Comparison of ENCODE assay signal across 29 cellular contexts in genomic region chr1:180893614-180894013, GRCh38. TPM values are rescaled to one million over a fixed set of nuclear protein-coding genes. Genes with fewer than 3 reads are reported as not detected.
DNase-seq lines count a peak whose midpoint lies in the region; ATAC-seq, FAIRE-seq and TF ChIP-seq lines count a peak whose summit lies in the region.
"Had no signal": no experiment of that assay in that cellular context is flagged by ENCODE, and none has a peak within 500 bp of the region (broad histone marks: within the 10 kb centered on the region; RNA-seq: fewer than 3 reads in every experiment).

No MANE protein-coding gene starts in this region.

- peaks cover 3% of the 10 kb centered on the region for H3K4me1 Mint-ChIP-seq in activated CD4-positive, alpha-beta T cell treated with anti-CD3 and anti-CD28 coated beads, Interleukin-2, amount 10 ng/mL, durations not matched to agents 24 days and 14 days
- H3K4me1 Mint-ChIP-seq in neural crest cell: peaks cover 4% of the 10 kb centered on the region

- H3K9me2 ChIP-seq in MM.1S (replicated peaks; ENCODE audit: insufficient read depth, low read length): no peaks in the 10 kb centered on the region

- peaks cover 9% of the 10 kb centered on the region for H3K9me3 Mint-ChIP-seq in activated CD4-positive, alpha-beta T cell treated with anti-CD3 and anti-CD28 coated beads, Interleukin-2, amount 10 ng/mL, durations not matched to agents 24 days and 14 days
- no peaks in the 10 kb centered on the region for H3K9me3 Mint-ChIP-seq in neural crest cell
- H3K9me3 Mint-ChIP-seq: CD4-positive, CD25-positive, alpha-beta regulatory T cell had no signal

- TF ChIP-seq POLR2A in K562 (conservative IDR thresholded peaks at IDR 0.05): no peak; the same call in 1 of the 2 replicates
- TF ChIP-seq POLR2A in GM18505 (IDR thresholded peaks at IDR 0.05; ENCODE audit: borderline replicate concordance, extremely low read depth, insufficient read depth, insufficient read length): no peak

- CTCF ChIA-PET in K562 (lab: Yijun Ruan, JAX; ENCODE audit: low intra/inter-chr PET ratio): no interaction called here

- no peaks in the 10 kb centered on the region for H4K20me1 ChIP-seq in DND-41 (ENCODE audit: insufficient read depth, low read length)
- no peaks in the 10 kb centered on the region for H4K20me1 ChIP-seq in K562 (replicated peaks; ENCODE audit: control insufficient read depth, insufficient read depth, low read length)
- H4K20me1 ChIP-seq in MM.1S (ENCODE audit: insufficient read depth, low read length): no peaks in the 10 kb centered on the region

- H3K36me3 Mint-ChIP-seq in activated CD4-positive, alpha-beta T cell treated with anti-CD3 and anti-CD28 coated beads, Interleukin-2, amount 10 ng/mL, durations not matched to agents 24 days and 14 days (ENCODE audit: low read depth): no peaks in the 10 kb centered on the region
- H3K36me3 Mint-ChIP-seq in neural crest cell (ENCODE audit: low read depth): no peaks in the 10 kb centered on the region
- H3K36me3 Mint-ChIP-seq: CD4-positive, CD25-positive, alpha-beta regulatory T cell had no signal

- no peaks in the 10 kb centered on the region for H3K9me1 ChIP-seq in K562 (ENCODE audit: control insufficient read depth, insufficient read depth, low read length)

- H2AFZ ChIP-seq in DND-41 (ENCODE audit: low read depth, low read length): no peak overlapping the region
- H2AFZ ChIP-seq in K562 (ENCODE audit: low read depth, low read length): no peak overlapping the region
- no peak overlapping the region for H2AFZ ChIP-seq in MM.1S (ENCODE audit: low read length)
- H2AFZ ChIP-seq: PC-9 had no signal

- H3K4me3 Mint-ChIP-seq in activated CD4-positive, alpha-beta T cell treated with anti-CD3 and anti-CD28 coated beads, Interleukin-2, amount 10 ng/mL, durations not matched to agents 24 days and 14 days: no peak overlapping the region
- no peak overlapping the region for H3K4me3 Mint-ChIP-seq in neural crest cell
- H3K4me3 Mint-ChIP-seq: CD4-positive, CD25-positive, alpha-beta regulatory T cell had no signal

- H3K4me2 ChIP-seq in DND-41 (ENCODE audit: insufficient read depth, low read length): no peak overlapping the region
- H3K4me2 ChIP-seq in K562 (ENCODE audit: insufficient read depth, low read length): no peak overlapping the region
- no peak overlapping the region for H3K4me2 ChIP-seq in MM.1S (ENCODE audit: low read depth, low read length)
- H3K4me2 ChIP-seq: PC-9 had no signal

- no peak overlapping the region for H3K27ac Mint-ChIP-seq in activated CD4-positive, alpha-beta T cell treated with anti-CD3 and anti-CD28 coated beads, Interleukin-2, amount 10 ng/mL, durations not matched to agents 24 days and 14 days
- H3K27ac Mint-ChIP-seq in neural crest cell (ENCODE audit: unreplicated experiment): peak overlapping the region; percentile 52

- intact Hi-C loops in activated CD4-positive, alpha-beta T cell treated with anti-CD3 and anti-CD28 coated beads, Interleukin-2, amount 10 ng/mL, durations not matched to agents 24 days and 14 days (cut with micrococcal nuclease): no loop called here
- intact Hi-C loops in K562 (cut with micrococcal nuclease): no loop called here

- in situ Hi-C loops in K562 (cut with MboI): no loop called here

- H3K4me1 ChIP-seq in DND-41 (ENCODE audit: insufficient read depth, low read length) (no peaks in the 10 kb centered on the region), K562 (replicated peaks in 1 of 2; ENCODE audit: control insufficient read depth in 2 of 2, insufficient read depth in 2 of 2, low read length in 2 of 2) (no peaks in the 10 kb centered on the region), MM.1S (ENCODE audit: low read length) (peaks cover 7% of the 10 kb centered on the region)
- H3K4me1 ChIP-seq: SJCRH30 had no signal

- no peak for FAIRE-seq in K562 (lab: Jason Lieb, UNC)
- FAIRE-seq: G401.6 had no signal

- H3K9me3 ChIP-seq in DND-41 (ENCODE audit: insufficient read depth, low read length, severe bottlenecking): no peaks in the 10 kb centered on the region
- no peaks in the 10 kb centered on the region for H3K9me3 ChIP-seq in K562 (replicated peaks; ENCODE audit: control insufficient read depth, insufficient read depth, low read depth, low read length)
- H3K9me3 ChIP-seq in MM.1S (replicated peaks; ENCODE audit: insufficient read depth, low read length): no peaks in the 10 kb centered on the region
- H3K9me3 ChIP-seq: BE2C, SJCRH30 had no signal

- POLR2A ChIA-PET in K562 (lab: Yijun Ruan, JAX): interaction anchor here (1.4 kb wide), 1 partner anchor 9 kb away, joined by 3 read pairs; no protein-coding TSS in a partner anchor

- no peak for TF ChIP-seq RAD21 in K562 (CRISPR knock-in tag; conservative IDR thresholded peaks at IDR 0.05 in 1 of 2, IDR thresholded peaks at IDR 0.05 in 1 of 2)

- H3K27me3 ChIP-seq in DND-41 (ENCODE audit: insufficient read depth, low read length, poor library complexity) (no peaks in the 10 kb centered on the region), K562 (ENCODE audit: control insufficient read depth in 2 of 2, insufficient read depth in 2 of 2, low read length in 2 of 2) (no peaks in the 10 kb centered on the region), MM.1S (replicated peaks; ENCODE audit: insufficient read depth, low read length) (no peaks in the 10 kb centered on the region)
- H3K27me3 ChIP-seq: BE2C, SJCRH30 had no signal

- H3K9ac ChIP-seq in DND-41 (ENCODE audit: low read depth, low read length): no peak overlapping the region
- H3K9ac ChIP-seq in K562 (ENCODE audit: insufficient read depth in 1 of 2, low read depth in 2 of 2, low read length in 2 of 2): no peak overlapping the region
- H3K9ac ChIP-seq in MM.1S (ENCODE audit: low read length): no peak overlapping the region

- H3K79me2 ChIP-seq in DND-41 (ENCODE audit: insufficient read depth, low read length) (no peaks in the 10 kb centered on the region), K562 (ENCODE audit: control insufficient read depth, insufficient read depth, low read length) (no peaks in the 10 kb centered on the region), MM.1S (ENCODE audit: low read length) (no peaks in the 10 kb centered on the region)

- no peak for TF ChIP-seq CTCF in DND-41 (IDR thresholded peaks at IDR 0.05; ENCODE audit: borderline replicate concordance, extremely low read depth, low read length, poor library complexity, severe bottlenecking)
- no peak for TF ChIP-seq CTCF in K562 (IDR thresholded peaks at IDR 0.05 in 2 of 3, conservative IDR thresholded peaks at IDR 0.05 in 1 of 3; ENCODE audit: insufficient read depth in 2 of 3, low read depth in 1 of 3, low read length in 3 of 3)
- TF ChIP-seq CTCF in neural crest cell (conservative IDR thresholded peaks at IDR 0.05): no peak
- TF ChIP-seq CTCF in MM.1S (IDR thresholded peaks at IDR 0.05; ENCODE audit: low read length): no peak

- no TSS peak for BruUV-seq in K562 (replicated peaks; lab: Mats Ljungman, UMichigan)

- no peaks in the 10 kb centered on the region for H3F3A ChIP-seq in MM.1S (ENCODE audit: insufficient read depth, low read length)

- H3K27me3 Mint-ChIP-seq in activated CD4-positive, alpha-beta T cell treated with anti-CD3 and anti-CD28 coated beads, Interleukin-2, amount 10 ng/mL, durations not matched to agents 24 days and 14 days: no peaks in the 10 kb centered on the region
- no peaks in the 10 kb centered on the region for H3K27me3 Mint-ChIP-seq in neural crest cell (ENCODE audit: low read depth)
- H3K27me3 Mint-ChIP-seq: CD4-positive, CD25-positive, alpha-beta regulatory T cell had no signal

- TF ChIP-seq EP300 in K562 (IDR thresholded peaks at IDR 0.05; ENCODE audit: low read length): no peak

- H3K27ac ChIP-seq in DND-41 (ENCODE audit: low read length): no peak overlapping the region
- no peak overlapping the region for H3K27ac ChIP-seq in K562 (ENCODE audit: extremely low read depth, low read depth, low read length)
- H3K27ac ChIP-seq in MM.1S (ENCODE audit: low read length): no peak overlapping the region
- H3K27ac ChIP-seq: 22Rv1, PC-9, SJCRH30 had no signal

- H3K4me3 ChIP-seq in DND-41 (ENCODE audit: low read depth in 1 of 2, low read length in 2 of 2): no peak overlapping the region
- no peak overlapping the region for H3K4me3 ChIP-seq in K562
- no peak overlapping the region for H3K4me3 ChIP-seq in MM.1S (ENCODE audit: low read length)
- H3K4me3 ChIP-seq: PC-9, SJCRH30 had no signal

- ATAC-seq in DND-41 (ENCODE audit: insufficient read depth, low read depth) (peak; percentile 84), K562 (0 out of 3 replicates have a peak, but pooled peaks have one; percentile 8), GM18505 (IDR thresholded peaks at IDR 0.05; ENCODE audit: unreplicated experiment) (no peak)
- ATAC-seq: Right ventricle myocardium inferior had no signal

- H3K36me3 ChIP-seq in DND-41 (ENCODE audit: insufficient read depth, low read length) (no peaks in the 10 kb centered on the region), K562 (ENCODE audit: control insufficient read depth, insufficient read depth, low read length) (no peaks in the 10 kb centered on the region), MM.1S (replicated peaks; ENCODE audit: insufficient read depth, low read length) (no peaks in the 10 kb centered on the region)
- H3K36me3 ChIP-seq: BE2C, SJCRH30 had no signal

- peak; percentile 53 for DNase-seq in activated CD4-positive, alpha-beta T cell treated with anti-CD3 and anti-CD28 coated beads, Interleukin-2, amount 10 ng/mL, durations not matched to agents 24 days and 14 days
- no peak for DNase-seq in activated CD4-positive, alpha-beta T cell treated with anti-CD3 and anti-CD28 coated beads for 1 hour
- DNase-seq in DND-41 (peak; percentile 49), K562 (ENCODE audit: extremely low read depth in 1 of 4, low spot score in 3 of 4) (no peak), neural crest cell (ENCODE audit: low read depth, low spot score) (no peak), MM.1S (no peak), NCI-H774 (lab: John Stamatoyannopoulos, UW) (no peak)
- DNase-seq: ACHN; BE2C; COR-L47; DMS53; Kasumi-1; MV-4-11; NCI-H1105; NCI-H146; NCI-H1930; NCI-H2107; NCI-H524; NCI-H748 treated with DMSO at 0.1 percent for 48 hours; NK-92 treated with Interleukin-12 subunit alpha and Interleukin-12 subunit beta, amount 100 ng/mL, for 24 hours; PC-9; SJCRH30 had no signal

- WGBS in K562 (ENCODE audit: insufficient coverage, low coverage, missing lambda C conversion rate): 61% methylated on average over 2 of the region's 3 CpGs

RNA-seq across cellular contexts. Expression of gene KIAA1614, which starts 19.1 kb away (rescaled TPM):
- 0.16 and 0.26 TPM in 2 replicates for total RNA-seq in activated CD4-positive, alpha-beta T cell treated with anti-CD3 and anti-CD28 coated beads, Interleukin-2, amount 10 ng/mL, durations not matched to agents 24 days and 14 days
- 0.35 and 0.56 TPM in 2 replicates for total RNA-seq in K562 (2011; cell fraction: chromatin; rRNA removed; ENCODE audit: low replicate concordance)
- total RNA-seq in K562 (2011; cell fraction: nucleolus; rRNA removed): 0.17 and 0.39 TPM in 2 replicates
- 0.15 and 0.37 TPM in 2 replicates for total RNA-seq in K562 (2011; cell fraction: nucleoplasm; rRNA removed)
- 0.29 and 1.1 TPM in 2 replicates for total RNA-seq in K562 (2014; rRNA removed)
- total RNA-seq in K562 (2014; rRNA removed; fragmentation: Illumina TruSeq; extraction: Trizol): 0.03 and 0.04 TPM in 2 replicates
- 0.14 and 0.57 TPM in 2 replicates for total RNA-seq in K562 (2015; rRNA removed; fragmentation: Illumina TruSeq; extraction: Trizol)
- 0.16 and 0.36 TPM in 2 replicates for total RNA-seq in K562 (2021)
- 0.01 and 0.11 TPM in 2 replicates for polyA plus RNA-seq in K562 (2011; rRNA removed)
- polyA plus RNA-seq in K562 (2011; cell fraction: cytosol; rRNA removed): 0.01 and 0.03 TPM in 2 replicates
- polyA plus RNA-seq in K562 (2011; cell fraction: nucleus; rRNA removed): 0.13 and 0.20 TPM in 2 replicates
- polyA plus RNA-seq in K562 (2012): 0.51 and 0.85 TPM in 2 replicates
- 0.07 and 0.15 TPM in 2 replicates for polyA plus RNA-seq in K562 (2014; fragmentation: Illumina TruSeq; extraction: Trizol)
- under 1 TPM in 1 of 2 experiments, not detected in 1; 0.18 TPM for polyA plus RNA-seq in K562 (2014; fragmentation: Nextera tagmentation; extraction: Ambion mirVana)
- 0.17 and 0.36 TPM in 2 replicates for polyA plus RNA-seq in K562 (2014; rRNA removed)
- 0.04 and 0.06 TPM in 2 replicates for polyA minus RNA-seq in K562 (2011; rRNA and poly(A)+ RNA removed)
- not detected in 2 replicates for polyA minus RNA-seq in K562 (2011; cell fraction: cytosol; rRNA and poly(A)+ RNA removed)
- polyA minus RNA-seq in K562 (2011; cell fraction: nucleus; rRNA and poly(A)+ RNA removed): 0.11 and 0.13 TPM in 2 replicates
- total RNA-seq in neural crest cell: 2.1 and 3.2 TPM in 2 replicates
- total RNA-seq: H4, HT-29 had no signal

Comparison
In these comparisons a context has a peak if more than half of its experiments do, and no peak if none do; other contexts are left out.
1. DNase-seq: peak in activated CD4-positive, alpha-beta T cell treated with anti-CD3 and anti-CD28 coated beads, Interleukin-2, amount 10 ng/mL, durations not matched to agents 24 days and 14 days (single experiment) and DND-41 (single experiment); none in activated CD4-positive, alpha-beta T cell treated with anti-CD3 and anti-CD28 coated beads for 1 hour (single experiment), K562 (0 of 4), neural crest cell (single experiment), MM.1S (single experiment) and NCI-H774 (single experiment).